1 cellular context compared by ENCODE assay signal in genomic region chr10:70053896-70054641, GRCh38.
A peak's percentile ranks its signal among the peaks of the same experiment; 100 is the strongest.
TF ChIP-seq lines count a peak whose summit lies in the region.

No MANE protein-coding gene starts in this region.

TF ChIP-seq in HepG2, 621 proteins besides CTCF, POLR2A, EP300 and RAD21 (continued from another document and continues in another):
- TF ChIP-seq HMGXB4 (CRISPR knock-in tag; IDR thresholded peaks at IDR 0.05; ENCODE audit: borderline replicate concordance in 1 of 2, low read depth in 1 of 2) (peak; percentile 38 to 53; a peak in 3 of 4 replicates), PCBP2 (optimal IDR thresholded peaks at IDR 0.05; ENCODE audit: low read depth, low read length, poor library complexity, severe bottlenecking) (no peak), MZF1 (CRISPR knock-in tag; IDR thresholded peaks at IDR 0.05; ENCODE audit: borderline replicate concordance) (no peak), BCL3 (CRISPR knock-in tag; IDR thresholded peaks at IDR 0.05) (0 out of 2 replicates have a peak, but pooled peaks have one; percentile 36), ARHGAP35 (CRISPR knock-in tag; IDR thresholded peaks at IDR 0.05; ENCODE audit: borderline replicate concordance) (0 out of 2 replicates have a peak, but pooled peaks have one; percentile 65), CSRNP1 (CRISPR knock-in tag; IDR thresholded peaks at IDR 0.05) (no peak), ZMYM2 (CRISPR knock-in tag; IDR thresholded peaks at IDR 0.05) (peak; percentile 100), ZNF687 (CRISPR knock-in tag; IDR thresholded peaks at IDR 0.05) (peak; percentile 67), GABPA (IDR thresholded peaks at IDR 0.05; ENCODE audit: low read depth, low read length) (no peak), GABPA (CRISPR knock-in tag; IDR thresholded peaks at IDR 0.05; ENCODE audit: low read depth) (0 out of 2 replicates have a peak, but pooled peaks have one; percentile 12), FOSL1 (CRISPR knock-in tag; IDR thresholded peaks at IDR 0.05; ENCODE audit: borderline replicate concordance) (no peak), ZFP91 (CRISPR knock-in tag; IDR thresholded peaks at IDR 0.05; ENCODE audit: borderline replicate concordance) (0 out of 2 replicates have a peak, but pooled peaks have one; percentile 33), PHF8 (CRISPR knock-in tag; IDR thresholded peaks at IDR 0.05) (peak; percentile 52; the same call in 1 of the 2 replicates), ZNF790 (CRISPR knock-in tag; IDR thresholded peaks at IDR 0.05; ENCODE audit: borderline replicate concordance) (0 out of 2 replicates have a peak, but pooled peaks have one; percentile 42), ZNF784 (CRISPR knock-in tag; IDR thresholded peaks at IDR 0.05; ENCODE audit: borderline replicate concordance) (peak; percentile 73; the same call in 1 of the 2 replicates), ZNF501 (CRISPR knock-in tag; IDR thresholded peaks at IDR 0.05) (peak; percentile 38; the same call in 1 of the 2 replicates), MXI1 (IDR thresholded peaks at IDR 0.05; ENCODE audit: borderline replicate concordance, low read depth, low read length) (no peak), TEAD3 (CRISPR knock-in tag; optimal IDR thresholded peaks at IDR 0.05; ENCODE audit: borderline replicate concordance) (peak; percentile 34), TAF1 (CRISPR knock-in tag; IDR thresholded peaks at IDR 0.05) (0 out of 2 replicates have a peak, but pooled peaks have one; percentile 33), KDM3A (CRISPR knock-in tag; IDR thresholded peaks at IDR 0.05; ENCODE audit: low read depth) (0 out of 2 replicates have a peak, but pooled peaks have one; percentile 22), ZNF446 (CRISPR knock-in tag; IDR thresholded peaks at IDR 0.05) (peak; percentile 38; the same call in 1 of the 2 replicates), ZNF574 (CRISPR knock-in tag; IDR thresholded peaks at IDR 0.05) (peak; percentile 77), GMEB1 (CRISPR knock-in tag; IDR thresholded peaks at IDR 0.05; ENCODE audit: borderline replicate concordance) (peak; percentile 33; the same call in 1 of the 2 replicates), ZBTB26 (CRISPR knock-in tag; IDR thresholded peaks at IDR 0.05; ENCODE audit: borderline replicate concordance) (peak; percentile 60; the same call in 1 of the 2 replicates), ZNF276 (CRISPR knock-in tag; IDR thresholded peaks at IDR 0.05; ENCODE audit: low read depth) (no peak), SOX13 (IDR thresholded peaks at IDR 0.05) (peak; percentile 68; the same call in 1 of the 2 replicates), SOX13 (CRISPR knock-in tag; conservative IDR thresholded peaks at IDR 0.05 in 1 of 2, IDR thresholded peaks at IDR 0.05 in 1 of 2) (peak in 1 of 2 experiments; percentile 77; a peak in 2 of 4 replicates), ZNF430 (CRISPR knock-in tag; IDR thresholded peaks at IDR 0.05) (0 out of 2 replicates have a peak, but pooled peaks have one; percentile 28), THAP11 (CRISPR knock-in tag; IDR thresholded peaks at IDR 0.05) (peak; percentile 36; the same call in 1 of the 2 replicates), ZNF44 (CRISPR knock-in tag; IDR thresholded peaks at IDR 0.05) (0 out of 2 replicates have a peak, but pooled peaks have one; percentile 65), ZBTB38 (CRISPR knock-in tag; IDR thresholded peaks at IDR 0.05) (peak; percentile 28; the same call in 1 of the 2 replicates), GATAD2A (CRISPR knock-in tag; IDR thresholded peaks at IDR 0.05) (peak; percentile 36; the same call in 1 of the 2 replicates), ZNF598 (CRISPR knock-in tag; IDR thresholded peaks at IDR 0.05; ENCODE audit: borderline replicate concordance) (peak; percentile 78; the same call in 1 of the 2 replicates), KLF16 (CRISPR knock-in tag; IDR thresholded peaks at IDR 0.05) (0 out of 4 replicates have a peak, but pooled peaks of 1 of the 2 experiments have one; percentile 9)
